8 cellular contexts compared by ENCODE assay signal in genomic region chr5:9545301-9545958, GRCh38. TPM values are rescaled to one million over a fixed set of nuclear protein-coding genes. Genes with fewer than 3 reads are reported as not detected.
DNase-seq lines count a peak whose midpoint lies in the region; ATAC-seq and TF ChIP-seq lines count a peak whose summit lies in the region.

No MANE protein-coding gene starts in this region.

- ATAC-seq in RWPE2 (ENCODE audit: low read depth) (peak; percentile 8), GM18870 (IDR thresholded peaks at IDR 0.05; ENCODE audit: unreplicated experiment) (no peak), GM18873 (IDR thresholded peaks at IDR 0.05; ENCODE audit: low FRiP score, unreplicated experiment) (no peak), HG02973 (IDR thresholded peaks at IDR 0.05; ENCODE audit: unreplicated experiment) (no peak)

- no peaks in the 10 kb centered on the region for H3K36me3 Mint-ChIP-seq in progenitor cell of endocrine pancreas (ENCODE audit: insufficient read depth)

- H3K4me3 Mint-ChIP-seq in progenitor cell of endocrine pancreas (ENCODE audit: low read depth): peak overlapping the region; percentile 74

- no peak overlapping the region for H3K27ac Mint-ChIP-seq in progenitor cell of endocrine pancreas

- peaks cover 9% of the 10 kb centered on the region for H3K4me1 Mint-ChIP-seq in progenitor cell of endocrine pancreas (ENCODE audit: low read depth)

- peaks cover 23% of the 10 kb centered on the region for H3K36me3 ChIP-seq in RWPE2 (ENCODE audit: low read depth)

- peaks cover 4% of the 10 kb centered on the region for H3K4me1 ChIP-seq in RWPE2 (ENCODE audit: insufficient read depth, poor library complexity, severe bottlenecking)

- H3K9me3 ChIP-seq in RWPE2 (ENCODE audit: severe bottlenecking): no peaks in the 10 kb centered on the region

- no peaks in the 10 kb centered on the region for H3K9me3 Mint-ChIP-seq in progenitor cell of endocrine pancreas (ENCODE audit: low read depth)

- H3K27ac ChIP-seq in RWPE2 (ENCODE audit: poor library complexity, severe bottlenecking): no peak overlapping the region

- TF ChIP-seq CTCF in GM12875 (IDR thresholded peaks at IDR 0.05; ENCODE audit: borderline replicate concordance, insufficient read depth, low read depth, low read length): no peak
- no peak for TF ChIP-seq CTCF in RWPE2 (IDR thresholded peaks at IDR 0.05; ENCODE audit: poor library complexity, severe bottlenecking)
- no peak for TF ChIP-seq CTCF in foreskin fibroblast (IDR thresholded peaks at IDR 0.05; ENCODE audit: low read depth, low read length)
- TF ChIP-seq CTCF in progenitor cell of endocrine pancreas (IDR thresholded peaks at IDR 0.05; ENCODE audit: unreplicated experiment): no peak

- peaks cover 27% of the 10 kb centered on the region for H3K27me3 Mint-ChIP-seq in progenitor cell of endocrine pancreas

- H3K4me3 ChIP-seq in GM12875 (ENCODE audit: low read depth, low read length): peak overlapping the region; percentile 58
- peak overlapping the region; percentile 59 for H3K4me3 ChIP-seq in RWPE2 (ENCODE audit: severe bottlenecking)
- H3K4me3 ChIP-seq in foreskin fibroblast (ENCODE audit: low read depth in 1 of 2, low read length in 2 of 2): peak overlapping the region; percentile 89 to 91

- DNase-seq in RWPE2 (ENCODE audit: low spot score) (peak; percentile 73), foreskin fibroblast (peak in 1 of 2 donors; percentile 27), progenitor cell of endocrine pancreas (ENCODE audit: low spot score, unreplicated experiment) (peak; percentile 24), T-helper 9 cell (no peak)

- no peaks in the 10 kb centered on the region for H3K27me3 ChIP-seq in RWPE2 (ENCODE audit: insufficient read depth, poor library complexity, severe bottlenecking)

RNA-seq across cellular contexts. Expression of gene SEMA5A, which starts 0.4 kb away (rescaled TPM):
- total RNA-seq in progenitor cell of endocrine pancreas: 4.0 and 4.3 TPM in 2 replicates
